Comparison of ENCODE assay signal across 8 cellular contexts in genomic region chr3:157067114-157067513, GRCh38.
DNase-seq lines count a peak whose midpoint lies in the region; ATAC-seq and TF ChIP-seq lines count a peak whose summit lies in the region.

No MANE protein-coding gene starts in this region.

- ATAC-seq in GM18511 (IDR thresholded peaks at IDR 0.05; ENCODE audit: unreplicated experiment), result peak; percentile 42
- ATAC-seq in HG02571 (IDR thresholded peaks at IDR 0.05; ENCODE audit: unreplicated experiment), result peak; percentile 42
- peak; percentile 34 to 51 for ATAC-seq in natural killer cell treated with Interleukin-12 subunit alpha and Interleukin-12 subunit beta and Interleukin-15 and Interleukin-18, amount 100 ng/mL, for 72 hours

- H3K27ac Mint-ChIP-seq in natural killer cell treated with Interleukin-12 subunit alpha and Interleukin-12 subunit beta and Interleukin-15 and Interleukin-18, amount 100 ng/mL, for 72 hours, result no peak overlapping the region

- peaks cover 11 to 16% of the 10 kb centered on the region in 2 donors for H3K4me1 Mint-ChIP-seq in natural killer cell treated with Interleukin-12 subunit alpha and Interleukin-12 subunit beta and Interleukin-15 and Interleukin-18, amount 100 ng/mL, for 72 hours (ENCODE audit: low read depth in 2 of 2)

- H3K27me3 Mint-ChIP-seq in natural killer cell treated with Interleukin-12 subunit alpha and Interleukin-12 subunit beta and Interleukin-15 and Interleukin-18, amount 100 ng/mL, for 72 hours, result peaks cover 6 to 18% of the 10 kb centered on the region in 2 donors

- H3K9me3 Mint-ChIP-seq in natural killer cell treated with Interleukin-12 subunit alpha and Interleukin-12 subunit beta and Interleukin-15 and Interleukin-18, amount 100 ng/mL, for 72 hours, result no peaks in the 10 kb centered on the region

- H3K4me3 Mint-ChIP-seq in natural killer cell treated with Interleukin-12 subunit alpha and Interleukin-12 subunit beta and Interleukin-15 and Interleukin-18, amount 100 ng/mL, for 72 hours, result no peak overlapping the region

- TF ChIP-seq CTCF in VCaP (conservative IDR thresholded peaks at IDR 0.05), result no peak

- H3K27ac ChIP-seq in VCaP, result peak overlapping the region; percentile 61

- DNase-seq in natural killer cell treated with Interleukin-12 subunit alpha and Interleukin-12 subunit beta and Interleukin-15 and Interleukin-18, amount 100 ng/mL, for 72 hours (ENCODE audit: low spot score), result no peak
- DNase-seq in stimulated activated CD4-positive, alpha-beta T cell treated with anti-CD3 and anti-CD28 coated beads, Interleukin-1b, Interleukin-23, amount 100 ng/mL, for 48 hours, result no peak
- no peak for DNase-seq in GOT3 (lab: John Stamatoyannopoulos, UW)
- DNase-seq in H4 (ENCODE audit: low spot score), result no peak
- no peak for DNase-seq in stimulated activated CD4-positive, alpha-beta T cell treated with anti-CD3 and anti-CD28 coated beads, Interleukin-4, amount 100 ng/mL, for 1 hour

- no peaks in the 10 kb centered on the region for H3K36me3 Mint-ChIP-seq in natural killer cell treated with Interleukin-12 subunit alpha and Interleukin-12 subunit beta and Interleukin-15 and Interleukin-18, amount 100 ng/mL, for 72 hours
